In genomic region chr2:218726004-218726574, GRCh38 we compare ENCODE assay signal across 26 cellular contexts. TPM values are rescaled to one million over a fixed set of nuclear protein-coding genes. Genes with fewer than 3 reads are reported as not detected.
A peak's percentile ranks its signal among the peaks of the same experiment; 100 is the strongest.
DNase-seq lines count a peak whose midpoint lies in the region; ATAC-seq and TF ChIP-seq lines count a peak whose summit lies in the region.
"Had no signal": no experiment of that assay in that cellular context is flagged by ENCODE, and none has a peak within 500 bp of the region (broad histone marks: within the 10 kb centered on the region; RNA-seq: fewer than 3 reads in every experiment).

No MANE protein-coding gene starts in this region.

- no peak overlapping the region for H3K27ac ChIP-seq in HEK293 (ENCODE audit: extremely low read depth, low read depth, low read length)
- H3K27ac ChIP-seq: BLaER1 had no signal

- no peak overlapping the region for H3K4me3 ChIP-seq in HEK293 (ENCODE audit: low read depth, low read length)
- H3K4me3 ChIP-seq: BLaER1, GM12878 had no signal

- H3K9me3 ChIP-seq in HEK293 (ENCODE audit: control insufficient read depth, insufficient read depth, low read depth, low read length) (peaks cover 3% of the 10 kb centered on the region; the same call in 1 of the 2 replicates), T-helper 17 cell (ENCODE audit: control insufficient read depth, low read length, poor library complexity, severe bottlenecking) (no peaks in the 10 kb centered on the region)
- H3K9me3 ChIP-seq: BE2C had no signal

- peaks cover 24% of the 10 kb centered on the region for H3K4me1 ChIP-seq in HEK293 (ENCODE audit: control insufficient read depth, insufficient read depth, low read length)
- H3K4me1 ChIP-seq: BE2C, BLaER1 had no signal

- H3K4me1 Mint-ChIP-seq in T-helper 17 cell, result peaks cover 16% of the 10 kb centered on the region

- H3K4me3 Mint-ChIP-seq in T-helper 17 cell, result no peak overlapping the region
- H3K4me3 Mint-ChIP-seq: CD14-positive monocyte; CD4-positive, alpha-beta memory T cell; CD4-positive, CD25-positive, alpha-beta regulatory T cell; CD8-positive, alpha-beta memory T cell had no signal

- peak overlapping the region; percentile 81 for H3K27ac Mint-ChIP-seq in T-helper 17 cell
- H3K27ac Mint-ChIP-seq: CD4-positive, alpha-beta memory T cell; CD4-positive, CD25-positive, alpha-beta regulatory T cell; CD8-positive, alpha-beta memory T cell had no signal

- CTCF ChIA-PET in HEK293 (lab: Yijun Ruan, JAX), result interaction anchor here (0.6 to 3.7 kb wide), 8 partner anchors 9 to 126 kb away, joined by 3 to 27 read pairs (median 4); partner anchors contain the start of genes RNF25, STK36 and TTLL4

- peak; percentile 12 for DNase-seq in OCI-M1 (lab: John Stamatoyannopoulos, UW)
- no peak for DNase-seq in T-helper 17 cell
- DNase-seq in erythroblast (lab: John Stamatoyannopoulos, UW), result peak; percentile 27 to 43
- DNase-seq in NCI-H1436 treated with DMSO at 0.1 percent for 48 hours (lab: John Stamatoyannopoulos, UW), result no peak
- no peak for DNase-seq in NCI-H1436 (lab: John Stamatoyannopoulos, UW)
- DNase-seq: 8988T; ACHN; BE2C; C1 segment of cervical spinal cord; CD4-positive, alpha-beta memory T cell; CD4-positive, CD25-positive, alpha-beta regulatory T cell; CD8-positive, alpha-beta memory T cell; COR-L47; DMS 273 treated with DMSO at 0.1 percent for 48 hours; DMS153; DMS53; DMS79; DND-41; EL; GDM1 had no signal

- ATAC-seq in T-helper 17 cell, result no peak
- no peak for ATAC-seq in HG02759 (IDR thresholded peaks at IDR 0.05; ENCODE audit: unreplicated experiment)
- ATAC-seq: GM12878 had no signal

- H3K27me3 Mint-ChIP-seq in T-helper 17 cell, result no peaks in the 10 kb centered on the region
- H3K27me3 Mint-ChIP-seq: CD4-positive, alpha-beta memory T cell; CD4-positive, CD25-positive, alpha-beta regulatory T cell; CD8-positive, alpha-beta memory T cell had no signal

- peaks cover 19 to 28% of the 10 kb centered on the region in 2 experiments for H3K36me3 ChIP-seq in HEK293 (ENCODE audit: control insufficient read depth in 2 of 2, insufficient read depth in 1 of 2, low read length in 2 of 2)
- H3K36me3 ChIP-seq: BE2C had no signal

- H3K36me3 Mint-ChIP-seq in T-helper 17 cell (ENCODE audit: low read depth), result peaks cover 4% of the 10 kb centered on the region

- TF ChIP-seq POLR2A in erythroblast (IDR thresholded peaks at IDR 0.05; ENCODE audit: low read length), result no peak

- TF ChIP-seq CTCF in HEK293 (tag by site-specific recombination; IDR thresholded peaks at IDR 0.05), result no peak

- POLR2A ChIA-PET in HEK293 (lab: Yijun Ruan, JAX), result no interaction called here

TF ChIP-seq in HEK293, 187 proteins besides CTCF, POLR2A, EP300 and RAD21:
- TF ChIP-seq ZNF791 (tag by site-specific recombination; IDR thresholded peaks at IDR 0.05) (no peak), ZNF704 (tag by site-specific recombination; IDR thresholded peaks at IDR 0.05) (no peak), ZNF549 (tag by site-specific recombination; IDR thresholded peaks at IDR 0.05) (0 out of 2 replicates have a peak, but pooled peaks have one; percentile 16), ZNF26 (tag by site-specific recombination; IDR thresholded peaks at IDR 0.05) (no peak), SETDB1 (IDR thresholded peaks at IDR 0.05; ENCODE audit: insufficient read length, low read length) (peak; percentile 97), ZNF114 (tag by site-specific recombination; IDR thresholded peaks at IDR 0.05) (no peak), ZNF626 (tag by site-specific recombination; IDR thresholded peaks at IDR 0.05) (0 out of 2 replicates have a peak, but pooled peaks have one; percentile 22), ZNF280D (tag by site-specific recombination; IDR thresholded peaks at IDR 0.05) (0 out of 2 replicates have a peak, but pooled peaks have one; percentile 21), BCL6B (tag by site-specific recombination; IDR thresholded peaks at IDR 0.05) (no peak), TRIM28 (IDR thresholded peaks at IDR 0.05; ENCODE audit: borderline replicate concordance, low read length) (peak; percentile 66; the same call in 1 of the 2 replicates), ZNF677 (tag by site-specific recombination; IDR thresholded peaks at IDR 0.05) (peak; percentile 92), SP7 (tag by site-specific recombination; IDR thresholded peaks at IDR 0.05) (no peak), ZNF600 (tag by site-specific recombination; IDR thresholded peaks at IDR 0.05) (no peak), ZNF473 (tag by site-specific recombination; IDR thresholded peaks at IDR 0.05) (no peak)

RNA-seq across cellular contexts. Expression of gene TTLL4, which starts 15.5 kb away (rescaled TPM):
- 10 to 100 TPM; 21.1 to 21.2 TPM for total RNA-seq in T-helper 17 cell

RNA-seq across cellular contexts. Expression of gene STK36, which starts 54.2 kb away (rescaled TPM):
- 10 to 100 TPM; 14.2 to 21.0 TPM for total RNA-seq in T-helper 17 cell

RNA-seq across cellular contexts. Expression of gene RNF25, which starts 54.3 kb away (rescaled TPM):
- total RNA-seq in T-helper 17 cell, result 10 to 100 TPM; 13.4 to 18.3 TPM

RNA-seq across cellular contexts. Expression of gene CYP27A1, which starts 55.9 kb away (rescaled TPM):
- under 1 TPM; 0.39 to 0.52 TPM for total RNA-seq in T-helper 17 cell
- total RNA-seq: CD4-positive, CD25-positive, alpha-beta regulatory T cell; G401 had no signal

Comparison
In these comparisons a context has a peak if more than half of its experiments do, and no peak if none do; other contexts are left out.
1. DNase-seq: peak in OCI-M1 (single experiment) and erythroblast (2 of 2); none in T-helper 17 cell (0 of 3), NCI-H1436 treated with DMSO at 0.1 percent for 48 hours (single experiment) and NCI-H1436 (single experiment).